In genomic region chr21:26077523-26077922, GRCh38 we compare ENCODE assay signal across 21 cellular contexts.
DNase-seq lines count a peak whose midpoint lies in the region; ATAC-seq and TF ChIP-seq lines count a peak whose summit lies in the region.
"Had no signal": no experiment of that assay in that cellular context is flagged by ENCODE, and none has a peak within 500 bp of the region (broad histone marks: within the 10 kb centered on the region; RNA-seq: fewer than 3 reads in every experiment).

No MANE protein-coding gene starts in this region.

- 49% methylated on average over 7 of the region's 7 CpGs for WGBS in right cardiac atrium
- 17 to 39% methylated on average over 6 to 7 of the region's 7 CpGs for WGBS in gastroesophageal sphincter (ENCODE audit: low coverage in 1 of 2), 2 donors

- H3K9me3 ChIP-seq in right cardiac atrium (ENCODE audit: control insufficient read depth, low read length), result no peaks in the 10 kb centered on the region
- no peaks in the 10 kb centered on the region for H3K9me3 ChIP-seq in gastroesophageal sphincter
- H3K9me3 ChIP-seq: BE2C, Caco-2, lower lobe of right lung, upper lobe of right lung had no signal

- peak; percentile 46 for ATAC-seq in Right ventricle myocardium superior (ENCODE audit: poor library complexity)
- ATAC-seq in right cardiac atrium, result no peak
- peak; percentile 60 for ATAC-seq in gastroesophageal sphincter
- ATAC-seq: activated naive CD8-positive, alpha-beta T cell treated with anti-CD3 and anti-CD28 coated beads, Interleukin-2, amount 50 U/mL, for 24 hours; lower lobe of right lung; upper lobe of right lung had no signal

- H3K27me3 Mint-ChIP-seq in type B pancreatic cell, result no peaks in the 10 kb centered on the region
- H3K27me3 Mint-ChIP-seq: activated naive CD8-positive, alpha-beta T cell treated with anti-CD3 and anti-CD28 coated beads, Interleukin-2, amount 50 U/mL, for 24 hours; naive B cell had no signal

- intact Hi-C loops in Right ventricle myocardium superior (cut with DNase I), result no loop called here
- intact Hi-C loops in right cardiac atrium (cut with DNase I), result loop anchor here in 1 of 4 donors (10.0 kb wide), 1 partner anchor 87 kb away; no protein-coding TSS in a partner anchor

- H3K4me3 ChIP-seq in right cardiac atrium (ENCODE audit: low read length) (no peak overlapping the region), gastroesophageal sphincter (peak overlapping the region in 1 of 2 donors; percentile 13)
- H3K4me3 ChIP-seq: lower lobe of right lung, skin epidermis, upper lobe of right lung had no signal

- H3K4me1 ChIP-seq in right cardiac atrium (ENCODE audit: control insufficient read depth, insufficient read depth, low read length) (peaks cover 3% of the 10 kb centered on the region), gastroesophageal sphincter (peaks cover 0 to 17% (median 0%) of the 10 kb centered on the region in 3 donors)
- H3K4me1 ChIP-seq: Caco-2, upper lobe of right lung had no signal

- H3K9me3 Mint-ChIP-seq in type B pancreatic cell, result peaks cover 6% of the 10 kb centered on the region
- H3K9me3 Mint-ChIP-seq: activated naive CD8-positive, alpha-beta T cell treated with anti-CD3 and anti-CD28 coated beads, Interleukin-2, amount 50 U/mL, for 24 hours; activated T-helper 2 cell treated with anti-CD3 and anti-CD28 coated beads, Interferon-gamma antibody, Interleukin-2, Interleukin-4, amounts not matched to agents 10 μg/mL and 5 μg/mL and 100 μg/mL, durations not matched to agents 14 hours and 24 hours and 36 hours; naive B cell had no signal

- peaks cover 27% of the 10 kb centered on the region for H3K4me1 Mint-ChIP-seq in type B pancreatic cell (ENCODE audit: unreplicated experiment)
- H3K4me1 Mint-ChIP-seq: activated naive CD8-positive, alpha-beta T cell treated with anti-CD3 and anti-CD28 coated beads, Interleukin-2, amount 50 U/mL, for 24 hours had no signal

- no peak for TF ChIP-seq CTCF in gastroesophageal sphincter (IDR thresholded peaks at IDR 0.05)
- no peak for TF ChIP-seq CTCF in type B pancreatic cell (conservative IDR thresholded peaks at IDR 0.05)

- no peak overlapping the region for H3K4me3 Mint-ChIP-seq in type B pancreatic cell
- H3K4me3 Mint-ChIP-seq: activated naive CD8-positive, alpha-beta T cell treated with anti-CD3 and anti-CD28 coated beads, Interleukin-2, amount 50 U/mL, for 24 hours; naive B cell had no signal

- DNase-seq in Right ventricle myocardium superior (no peak), right cardiac atrium (no peak), SK-N-DZ (ENCODE audit: low spot score) (peak; percentile 18), type B pancreatic cell (ENCODE audit: extremely low spot score, unreplicated experiment) (no peak), NCI-H2227 treated with DMSO at 0.1 percent for 48 hours (lab: John Stamatoyannopoulos, UW) (no peak), midbrain (lab: John Stamatoyannopoulos, UW) (no peak), HUDEP-2 (lab: John Stamatoyannopoulos, UW; ENCODE audit: unreplicated experiment in 76 of 76) (no peak)
- DNase-seq: activated CD4-positive, alpha-beta T cell treated with anti-CD3 and anti-CD28 coated beads for 48 hours; activated naive CD8-positive, alpha-beta T cell treated with anti-CD3 and anti-CD28 coated beads, Interleukin-2, amount 50 U/mL, for 24 hours; BE2C; Caco-2; HCEC 1CT; lower lobe of right lung; naive B cell; NCI-H1417; RPMI8226; stimulated activated CD4-positive, alpha-beta T cell treated with anti-CD3 and anti-CD28 coated beads, Interleukin-4, amount 100 ng/mL, for 4 hours; upper lobe of right lung had no signal

- TF ChIP-seq POLR2A in gastroesophageal sphincter (IDR thresholded peaks at IDR 0.05), result no peak

- peaks cover 23% of the 10 kb centered on the region for H3K36me3 Mint-ChIP-seq in type B pancreatic cell

- H3K36me3 ChIP-seq in gastroesophageal sphincter, result no peaks in the 10 kb centered on the region
- H3K36me3 ChIP-seq: BE2C, lower lobe of right lung, upper lobe of right lung had no signal

- TF ChIP-seq EP300 in gastroesophageal sphincter (IDR thresholded peaks at IDR 0.05), result no peak

- peak overlapping the region; percentile 21 for H3K27ac Mint-ChIP-seq in type B pancreatic cell
- H3K27ac Mint-ChIP-seq: activated naive CD8-positive, alpha-beta T cell treated with anti-CD3 and anti-CD28 coated beads, Interleukin-2, amount 50 U/mL, for 24 hours; activated T-helper 2 cell treated with anti-CD3 and anti-CD28 coated beads, Interferon-gamma antibody, Interleukin-2, Interleukin-4, amounts not matched to agents 10 μg/mL and 5 μg/mL and 100 μg/mL, durations not matched to agents 14 hours and 24 hours and 36 hours had no signal

- no peak overlapping the region for H3K27ac ChIP-seq in right cardiac atrium (ENCODE audit: low read length)
- peak overlapping the region in 2 of 4 donors; percentile 18 to 27 for H3K27ac ChIP-seq in gastroesophageal sphincter
- H3K27ac ChIP-seq: lower lobe of right lung, upper lobe of right lung had no signal

- H3K27me3 ChIP-seq in right cardiac atrium (ENCODE audit: control insufficient read depth, insufficient read depth) (no peaks in the 10 kb centered on the region), gastroesophageal sphincter (no peaks in the 10 kb centered on the region)
- H3K27me3 ChIP-seq: BE2C, upper lobe of right lung had no signal

Comparison
In these comparisons a context has a peak if more than half of its experiments do, and no peak if none do; other contexts are left out.
1. ATAC-seq: peak in Right ventricle myocardium superior (single experiment) and gastroesophageal sphincter (single experiment); none in right cardiac atrium (0 of 2).